In the genomic region with DNA sequence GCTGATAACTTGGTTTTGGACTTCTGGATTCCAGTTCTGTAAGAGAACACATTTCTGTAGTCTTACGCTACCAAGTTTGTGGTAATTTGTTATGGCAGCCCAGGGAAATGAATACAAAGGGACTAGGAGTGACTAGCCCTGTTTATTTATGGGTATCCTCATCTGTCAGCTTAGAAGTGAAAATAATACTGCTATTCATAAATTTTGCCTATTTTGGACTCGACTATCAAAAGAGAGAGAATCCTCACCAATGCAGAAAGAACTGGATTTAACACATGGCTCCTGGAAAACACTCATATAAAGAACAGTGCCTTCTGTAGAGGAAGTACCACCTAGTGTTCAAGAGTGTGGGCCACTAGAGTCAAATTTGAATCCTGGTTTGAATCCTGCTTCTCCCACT, we compare ENCODE assay signal across 26 cellular contexts. TPM values are rescaled to one million over a fixed set of nuclear protein-coding genes. Genes with fewer than 3 reads are reported as not detected.
"Had no signal": no experiment of that assay in that cellular context is flagged by ENCODE, and none has a peak within 500 bp of the region (broad histone marks: within the 10 kb centered on the region; RNA-seq: fewer than 3 reads in every experiment).

No MANE protein-coding gene starts in this region.

- H3K27ac Mint-ChIP-seq: activated CD8-positive, alpha-beta memory T cell treated with anti-CD3 and anti-CD28 coated beads, Interleukin-2, amount 10 ng/mL, durations not matched to agents 7 days and 5 days; stimulated activated naive B cell treated with anti-CD40 and anti-IgM and Interleukin-4, amounts not matched to agents 10 μg/mL and 1 μg/mL and 100 μg/mL, for 72 hours; T-cell had no signal

- H3K9me3 Mint-ChIP-seq: central memory CD8-positive, alpha-beta T cell; neural crest cell; stimulated activated naive B cell treated with anti-CD40 and anti-IgM and Interleukin-4, amounts not matched to agents 10 μg/mL and 1 μg/mL and 100 μg/mL, for 72 hours; T-cell; T-helper 2 cell treated with Interferon-gamma antibody and Interleukin-4, amounts not matched to agents 5 μg/mL and 100 μg/mL, for 36 hours had no signal

- H3K4me1 Mint-ChIP-seq: neural crest cell had no signal

- H3K4me3 Mint-ChIP-seq: activated CD8-positive, alpha-beta memory T cell treated with anti-CD3 and anti-CD28 coated beads, Interleukin-2, amount 10 ng/mL, durations not matched to agents 7 days and 5 days; central memory CD8-positive, alpha-beta T cell; neural crest cell; stimulated activated naive B cell treated with anti-CD40 and anti-IgM and Interleukin-4, amounts not matched to agents 10 μg/mL and 1 μg/mL and 100 μg/mL, for 72 hours; T-cell; T-helper 2 cell treated with Interferon-gamma antibody and Interleukin-4, amounts not matched to agents 5 μg/mL and 100 μg/mL, for 36 hours had no signal

- H3K27me3 Mint-ChIP-seq: activated CD8-positive, alpha-beta memory T cell treated with anti-CD3 and anti-CD28 coated beads, Interleukin-2, amount 10 ng/mL, durations not matched to agents 7 days and 5 days; activated naive CD4-positive, alpha-beta T cell treated with anti-CD3 and anti-CD28 coated beads, Interleukin-2, amount 50 U/mL, for 24 hours; central memory CD8-positive, alpha-beta T cell; naive thymus-derived CD4-positive, alpha-beta T cell; T-cell had no signal

- H3K36me3 Mint-ChIP-seq: T-cell had no signal

- DNase-seq: activated CD4-positive, alpha-beta T cell treated with anti-CD3 and anti-CD28 coated beads, Interleukin-2, amount 50 U/mL, for 4 hours; activated CD8-positive, alpha-beta memory T cell treated with anti-CD3 and anti-CD28 coated beads, Interleukin-2, amount 10 ng/mL, durations not matched to agents 7 days and 5 days; activated effector memory CD4-positive, alpha-beta T cell treated with anti-CD3 and anti-CD28 coated beads, Interleukin-2, amount 50 U/mL, for 16 hours; adrenal gland; gastrocnemius medialis; hippocampal formation; kidney glomerular epithelial cell; left lung; naive thymus-derived CD4-positive, alpha-beta T cell; occipital lobe; right lobe of liver; small intestine; stimulated activated naive B cell treated with anti-CD40 and anti-IgM and Interleukin-4, amounts not matched to agents 10 μg/mL and 1 μg/mL and 100 μg/mL, for 72 hours; T-cell; thyroid gland; upper lobe of right lung had no signal

- ATAC-seq: activated CD4-positive, CD25-positive, alpha-beta regulatory T cell treated with anti-CD3 and anti-CD28 coated beads, Interleukin-2, amount 50 U/mL, for 24 hours; activated CD8-positive, alpha-beta memory T cell treated with anti-CD3 and anti-CD28 coated beads, Interleukin-2, amount 10 ng/mL, durations not matched to agents 7 days and 5 days; gastrocnemius medialis; left lung; naive thymus-derived CD4-positive, alpha-beta T cell; right lobe of liver; SK-N-SH treated with all-trans-retinoic acid at 6 μM for 48 hours; stimulated activated naive B cell treated with anti-CD40 and anti-IgM and Interleukin-4, amounts not matched to agents 10 μg/mL and 1 μg/mL and 100 μg/mL, for 72 hours; T-cell; upper lobe of right lung had no signal

- FAIRE-seq: astrocyte, colon, small intestine had no signal

RNA-seq across cellular contexts. Expression of a gene that starts 22.6 kb away (rescaled TPM):
- total RNA-seq: astrocyte, dermis microvascular lymphatic vessel endothelial cell, lung microvascular endothelial cell, neural crest cell, occipital lobe had no signal

RNA-seq across cellular contexts. Expression of a gene that starts 28.6 kb away (rescaled TPM):
- total RNA-seq: astrocyte, dermis microvascular lymphatic vessel endothelial cell, lung microvascular endothelial cell, neural crest cell had no signal
